Comparison of ENCODE assay signal across 8 cellular contexts in genomic region chr16:67226295-67226803, GRCh38. TPM values are rescaled to one million over a fixed set of nuclear protein-coding genes. Genes with fewer than 3 reads are reported as not detected.
DNase-seq lines count a peak whose midpoint lies in the region; ATAC-seq, FAIRE-seq and TF ChIP-seq lines count a peak whose summit lies in the region.

No MANE protein-coding gene starts in this region.

- TF ChIP-seq CTCF in H9 (conservative IDR thresholded peaks at IDR 0.05) (no peak), activated B cell treated with CpG ODN at 0.5 μM for 24 hours (IDR thresholded peaks at IDR 0.05) (no peak), smooth muscle cell (IDR thresholded peaks at IDR 0.05; ENCODE audit: borderline replicate concordance, insufficient read depth, poor library complexity, severe bottlenecking) (no peak)

- DNase-seq in H9 (no peak), activated B cell treated with CpG ODN at 0.5 μM for 24 hours (no peak), right cardiac atrium (no peak), smooth muscle cell (lab: John Stamatoyannopoulos, UW; ENCODE audit: unreplicated experiment) (no peak), frontal cortex (ENCODE audit: low spot score in 2 of 2) (no peak), OCI-M2 (lab: John Stamatoyannopoulos, UW; ENCODE audit: unreplicated experiment) (no peak)
- DNase-seq in activated CD4-positive, CD25-positive, alpha-beta regulatory T cell (lab: John Stamatoyannopoulos, UW) = no peak

- no peak for FAIRE-seq in frontal cortex (lab: Jason Lieb, UNC)

- H3K14ac ChIP-seq in H9 (ENCODE audit: insufficient read depth, low read length) = no peak overlapping the region

- no peak overlapping the region for H4K8ac ChIP-seq in H9 (replicated peaks; ENCODE audit: insufficient read length, low read depth, low read length)

- H3K27ac Mint-ChIP-seq in H9 (no peak overlapping the region), activated B cell treated with CpG ODN at 0.5 μM for 24 hours (peak overlapping the region; percentile 99)

- H3K23me2 ChIP-seq in H9 (ENCODE audit: insufficient read length, low read depth, low read length, poor library complexity, severe bottlenecking) = peaks cover 15% of the 10 kb centered on the region

- peaks cover 5% of the 10 kb centered on the region; the same call in 1 of the 2 replicates for H3K79me2 ChIP-seq in H9 (ENCODE audit: insufficient read depth, low read length)
- peaks cover 21% of the 10 kb centered on the region for H3K79me2 ChIP-seq in smooth muscle cell (ENCODE audit: low read depth)

- H2AFZ ChIP-seq in H9 (ENCODE audit: low read length) = no peak overlapping the region
- H2AFZ ChIP-seq in smooth muscle cell (ENCODE audit: low read depth) = peak overlapping the region; percentile 78

- no peaks in the 10 kb centered on the region for H3F3A ChIP-seq in smooth muscle cell (ENCODE audit: low read depth)

- no peak overlapping the region for H2BK20ac ChIP-seq in H9 (ENCODE audit: low read depth, low read length, poor library complexity, severe bottlenecking)

- H3K9me3 ChIP-seq in H9 (ENCODE audit: control insufficient read depth, low read depth, low read length) (no peaks in the 10 kb centered on the region), right cardiac atrium (ENCODE audit: control insufficient read depth, low read length) (no peaks in the 10 kb centered on the region), smooth muscle cell (replicated peaks; ENCODE audit: low read depth) (no peaks in the 10 kb centered on the region)

- H3K9ac ChIP-seq in H9 (ENCODE audit: extremely low read depth, insufficient read length, low read length) (no peak overlapping the region), smooth muscle cell (ENCODE audit: low read depth) (peak overlapping the region; percentile 63)

- H3K56ac ChIP-seq in H9 (ENCODE audit: insufficient read length, low read depth, low read length) = no peak overlapping the region

- H3T11ph ChIP-seq in H9 (ENCODE audit: low read length) = no peak overlapping the region

- no peak overlapping the region for H2AK5ac ChIP-seq in H9 (ENCODE audit: insufficient read length, low read length)

- POLR2A ChIA-PET in activated B cell treated with CpG ODN at 0.5 μM for 24 hours (lab: Charles Lee) = interaction anchor here (0.6 to 5.1 kb wide), 18 partner anchors 9 to 859 kb away, joined by 3 to 120 read pairs (median 4); partner anchors contain the start of genes ATP6V0D1, CIAO2B, E2F4 and FBXL8

- CTCF ChIA-PET in activated B cell treated with CpG ODN at 0.5 μM for 24 hours (lab: Charles Lee) = interaction anchor here (0.6 to 2.4 kb wide), 8 partner anchors 18 to 144 kb away, joined by 3 to 12 read pairs (median 4); partner anchors contain the start of gene FHOD1

- H3K23ac ChIP-seq in H9 (ENCODE audit: insufficient read length, low read depth, low read length) = no peak overlapping the region

- H2BK15ac ChIP-seq in H9 (ENCODE audit: low read depth, low read length) = no peak overlapping the region

- peak overlapping the region; percentile 92 for H3K4me3 ChIP-seq in right cardiac atrium (ENCODE audit: low read length)
- peak overlapping the region; percentile 80 for H3K4me3 ChIP-seq in smooth muscle cell

- H4K91ac ChIP-seq in H9 (ENCODE audit: insufficient read length, low read depth, low read length) = no peak overlapping the region

- H3K4me3 Mint-ChIP-seq in H9 (peak overlapping the region; percentile 99 to 100), activated B cell treated with CpG ODN at 0.5 μM for 24 hours (peak overlapping the region; percentile 100)

- no peak overlapping the region for H2BK5ac ChIP-seq in H9 (ENCODE audit: insufficient read length, low read length)

- H3K4me1 ChIP-seq in H9 (ENCODE audit: insufficient read depth, low read length) (peaks cover 4% of the 10 kb centered on the region), right cardiac atrium (ENCODE audit: control insufficient read depth, insufficient read depth, low read length) (peaks cover 9% of the 10 kb centered on the region), smooth muscle cell (ENCODE audit: low read depth) (peaks cover 10% of the 10 kb centered on the region)

- peak overlapping the region; percentile 98 for H3K4me2 ChIP-seq in H9 (ENCODE audit: insufficient read depth, insufficient read length, low read length)
- peak overlapping the region; percentile 97 for H3K4me2 ChIP-seq in smooth muscle cell

- no peaks in the 10 kb centered on the region; a peak in 1 of 5 replicates for H3K9me3 Mint-ChIP-seq in H9
- no peaks in the 10 kb centered on the region for H3K9me3 Mint-ChIP-seq in activated B cell treated with CpG ODN at 0.5 μM for 24 hours

- H4K20me1 ChIP-seq in H9 (ENCODE audit: control insufficient read depth, insufficient read depth, insufficient read length) (no peaks in the 10 kb centered on the region), smooth muscle cell (ENCODE audit: low read depth) (no peaks in the 10 kb centered on the region)

- H3K27me3 Mint-ChIP-seq in H9 (ENCODE audit: low read depth) = peaks cover 16% of the 10 kb centered on the region
- H3K27me3 Mint-ChIP-seq in activated B cell treated with CpG ODN at 0.5 μM for 24 hours = no peaks in the 10 kb centered on the region

- intact Hi-C loops in activated B cell treated with CpG ODN at 0.5 μM for 24 hours (cut with micrococcal nuclease) (loop anchor here (1.0 to 2.0 kb wide), 5 partner anchors 21 to 68 kb away; partner anchors contain the start of genes E2F4, FBXL8, FHOD1 and MATCAP1), right cardiac atrium (cut with DNase I) (loop anchor here in 1 of 4 donors (5.0 kb wide), 1 partner anchor 34 kb away; the partner anchor contains the start of genes E2F4 and EXOC3L1)

- H4K5ac ChIP-seq in H9 (ENCODE audit: insufficient read length, low read depth, low read length) = no peak overlapping the region

- H3K4me1 Mint-ChIP-seq in H9 (peaks cover 17 to 20% of the 10 kb centered on the region in 2 experiments), activated B cell treated with CpG ODN at 0.5 μM for 24 hours (peaks cover 27% of the 10 kb centered on the region)

- H3K36me3 ChIP-seq in smooth muscle cell (ENCODE audit: low read depth) = no peaks in the 10 kb centered on the region

- no CpG with 5 or more reads among the region's 12 CpGs for WGBS in H9 (ENCODE audit: extremely low coverage, insufficient read length, low lambda C conversion rate)
- 11% methylated on average over 12 of the region's 12 CpGs for WGBS in right cardiac atrium
- WGBS in smooth muscle cell (ENCODE audit: low lambda C conversion rate) = 13% methylated on average over 12 of the region's 12 CpGs

- ATAC-seq in activated B cell treated with CpG ODN at 0.5 μM for 24 hours (ENCODE audit: low read depth) (no peak), right cardiac atrium (no peak), GM21423 (IDR thresholded peaks at IDR 0.05; ENCODE audit: unreplicated experiment) (no peak)

- H3K79me1 ChIP-seq in H9 (ENCODE audit: insufficient read depth, low read depth, low read length, poor library complexity, severe bottlenecking) = peaks cover 3% of the 10 kb centered on the region

- H3K36me3 Mint-ChIP-seq in H9 (ENCODE audit: insufficient read depth in 1 of 3, low read depth in 3 of 3) (peaks cover 13 to 40% (median 40%) of the 10 kb centered on the region in 3 experiments; a peak in 6 of 7 replicates), activated B cell treated with CpG ODN at 0.5 μM for 24 hours (ENCODE audit: low read depth) (peaks cover 45% of the 10 kb centered on the region)

- H2BK120ac ChIP-seq in H9 (ENCODE audit: low read depth, low read length, poor library complexity, severe bottlenecking) = no peak overlapping the region

- H3K27ac ChIP-seq in H9 (ENCODE audit: insufficient read length, low read depth, low read length) = no peak overlapping the region
- peak overlapping the region; percentile 76 for H3K27ac ChIP-seq in right cardiac atrium (ENCODE audit: low read length)
- H3K27ac ChIP-seq in smooth muscle cell (ENCODE audit: low read depth) = no peak overlapping the region

- H2BK12ac ChIP-seq in H9 (ENCODE audit: insufficient read length, low read depth, low read length) = no peak overlapping the region

- H3K27me3 ChIP-seq in H9 (ENCODE audit: insufficient read depth, low read length) (no peaks in the 10 kb centered on the region), right cardiac atrium (ENCODE audit: control insufficient read depth, insufficient read depth) (no peaks in the 10 kb centered on the region), smooth muscle cell (ENCODE audit: low read depth) (no peaks in the 10 kb centered on the region)

- H3K18ac ChIP-seq in H9 (ENCODE audit: insufficient read length, low read depth, low read length) = no peak overlapping the region

- H3K4ac ChIP-seq in H9 (ENCODE audit: low read depth, low read length) = no peak overlapping the region

RNA-seq across cellular contexts. Expression of gene TMEM208, which starts 0.6 kb away (rescaled TPM):
- total RNA-seq in H9 (2021) = 42.6 and 43.3 TPM in 2 replicates
- 37.1 and 41.3 TPM in 2 replicates for total RNA-seq in activated B cell treated with CpG ODN at 0.5 μM for 24 hours
- total RNA-seq in right cardiac atrium = 10 to 100 TPM; 15.4 to 26.2 (median 17.0) TPM
- 43.5 TPM for polyA plus RNA-seq in right cardiac atrium
- total RNA-seq in smooth muscle cell = 45.4 and 56.9 TPM in 2 replicates
- polyA plus RNA-seq in smooth muscle cell = 156 and 171 TPM in 2 replicates
- 21.2 TPM for total RNA-seq in frontal cortex

RNA-seq across cellular contexts. Expression of gene FHOD1, which starts 20.9 kb away (rescaled TPM):
- total RNA-seq in H9 (2021) = 67.0 and 70.7 TPM in 2 replicates
- total RNA-seq in activated B cell treated with CpG ODN at 0.5 μM for 24 hours = 45.5 and 50.4 TPM in 2 replicates
- 10 to 100 TPM; 16.9 to 32.1 (median 19.4) TPM for total RNA-seq in right cardiac atrium
- polyA plus RNA-seq in right cardiac atrium = 20.5 TPM
- 7.2 and 16.0 TPM in 2 replicates for total RNA-seq in smooth muscle cell
- polyA plus RNA-seq in smooth muscle cell = 23.3 and 30.5 TPM in 2 replicates
- total RNA-seq in frontal cortex = 1.6 TPM

RNA-seq across cellular contexts. Expression of gene SLC9A5, which starts 22.4 kb away (rescaled TPM):
- total RNA-seq in H9 (2021) (7.5 and 9.1 TPM in 2 replicates), activated B cell treated with CpG ODN at 0.5 μM for 24 hours (1.9 and 2.5 TPM in 2 replicates), right cardiac atrium (1 to 10 TPM; 2.2 to 2.9 (median 2.5) TPM), smooth muscle cell (2.1 and 3.8 TPM in 2 replicates), frontal cortex (0.41 TPM)
- polyA plus RNA-seq in right cardiac atrium (1.9 TPM), smooth muscle cell (6.9 and 9.1 TPM in 2 replicates)

RNA-seq across cellular contexts. Expression of gene ELMO3, which starts 27.4 kb away (rescaled TPM):
- 8.6 and 9.1 TPM in 2 replicates for total RNA-seq in H9 (2021)
- total RNA-seq in activated B cell treated with CpG ODN at 0.5 μM for 24 hours = 6.8 and 6.9 TPM in 2 replicates
- under 1 TPM; 0.51 to 0.85 (median 0.76) TPM for total RNA-seq in right cardiac atrium
- polyA plus RNA-seq in right cardiac atrium = 0.72 TPM
- 3.8 and 6.7 TPM in 2 replicates for total RNA-seq in smooth muscle cell
- polyA plus RNA-seq in smooth muscle cell = 2.2 and 7.8 TPM in 2 replicates
- total RNA-seq in frontal cortex = 0.41 TPM

RNA-seq across cellular contexts. Expression of gene E2F4, which starts 34.4 kb away (rescaled TPM):
- 109 and 116 TPM in 2 replicates for total RNA-seq in H9 (2021)
- total RNA-seq in activated B cell treated with CpG ODN at 0.5 μM for 24 hours = 117 and 128 TPM in 2 replicates
- total RNA-seq in right cardiac atrium = 10 to 100 TPM; 36.4 to 42.5 (median 40.5) TPM
- polyA plus RNA-seq in right cardiac atrium = 33.9 TPM
- 50.1 and 53.8 TPM in 2 replicates for total RNA-seq in smooth muscle cell
- polyA plus RNA-seq in smooth muscle cell = 49.9 and 60.9 TPM in 2 replicates
- total RNA-seq in frontal cortex = 19.6 TPM
